In genomic region chr6:123316733-123317323, GRCh38 we compare ENCODE assay signal across 8 cellular contexts.
DNase-seq lines count a peak whose midpoint lies in the region; ATAC-seq and TF ChIP-seq lines count a peak whose summit lies in the region.

No MANE protein-coding gene starts in this region.

- TF ChIP-seq CTCF in AG10803 (conservative IDR thresholded peaks at IDR 0.05; ENCODE audit: low read length) (peak; percentile 54), HEK293 (tag by site-specific recombination; IDR thresholded peaks at IDR 0.05) (no peak)

- no peaks in the 10 kb centered on the region for H3K36me3 Mint-ChIP-seq in T-helper 2 cell treated with Interferon-gamma antibody and Interleukin-4, amounts not matched to agents 5 μg/mL and 100 μg/mL, for 36 hours (ENCODE audit: low read depth)

- H3K9me3 ChIP-seq in HEK293 (ENCODE audit: control insufficient read depth, insufficient read depth, low read depth, low read length): no peaks in the 10 kb centered on the region

- no peaks in the 10 kb centered on the region for H3K36me3 ChIP-seq in HEK293 (ENCODE audit: control insufficient read depth in 2 of 2, insufficient read depth in 1 of 2, low read length in 2 of 2)

- H3K4me3 ChIP-seq in AG10803 (ENCODE audit: low read length) (no peak overlapping the region), HEK293 (ENCODE audit: low read depth, low read length) (no peak overlapping the region)

- H3K4me1 Mint-ChIP-seq in T-helper 2 cell treated with Interferon-gamma antibody and Interleukin-4, amounts not matched to agents 5 μg/mL and 100 μg/mL, for 36 hours (ENCODE audit: low read depth): no peaks in the 10 kb centered on the region

- DNase-seq in AG10803 (ENCODE audit: low read depth) (peak; percentile 15), SK-MEL-5 (ENCODE audit: low read depth, low spot score) (peak; percentile 16), iris pigment epithelial cell (ENCODE audit: low read depth) (peak; percentile 10), HPDE6-E6E7 (ENCODE audit: extremely low spot score) (no peak)
- DNase-seq in T-helper 2 cell treated with Interferon-gamma antibody and Interleukin-4, amounts not matched to agents 5 μg/mL and 100 μg/mL, for 36 hours (ENCODE audit: low spot score): no peak
- DNase-seq in stimulated activated naive CD8-positive, alpha-beta T cell treated with anti-CD3 and anti-CD28 coated beads, Interleukin-15, Interleukin-2, amounts not matched to agents 100 U/mL and 50 U/mL, for 24 hours: no peak

- H3K27me3 Mint-ChIP-seq in T-helper 2 cell treated with Interferon-gamma antibody and Interleukin-4, amounts not matched to agents 5 μg/mL and 100 μg/mL, for 36 hours (ENCODE audit: low read depth): no peaks in the 10 kb centered on the region

- no peaks in the 10 kb centered on the region for H3K4me1 ChIP-seq in HEK293 (ENCODE audit: control insufficient read depth, insufficient read depth, low read length)

- no peak overlapping the region for H3K27ac ChIP-seq in HEK293 (ENCODE audit: extremely low read depth, low read depth, low read length)

- POLR2A ChIA-PET in HEK293 (lab: Yijun Ruan, JAX): no interaction called here

- in situ Hi-C loops in SK-MEL-5 (cut with HindIII; ENCODE audit: low pct_unique_long_range_greater_than_20kb, low sequenced_read_pairs): no loop called here

- no peaks in the 10 kb centered on the region for H3K9me3 Mint-ChIP-seq in T-helper 2 cell treated with Interferon-gamma antibody and Interleukin-4, amounts not matched to agents 5 μg/mL and 100 μg/mL, for 36 hours

- no peak overlapping the region for H3K4me3 Mint-ChIP-seq in T-helper 2 cell treated with Interferon-gamma antibody and Interleukin-4, amounts not matched to agents 5 μg/mL and 100 μg/mL, for 36 hours

- CTCF ChIA-PET in HEK293 (lab: Yijun Ruan, JAX): interaction anchor here (0.6 to 2.2 kb wide), 16 partner anchors 8 to 826 kb away, joined by 3 to 20 read pairs (median 3); no protein-coding TSS in a partner anchor

- ATAC-seq in GM19023 (IDR thresholded peaks at IDR 0.05; ENCODE audit: unreplicated experiment): no peak
- no peak for ATAC-seq in stimulated activated naive CD8-positive, alpha-beta T cell treated with anti-CD3 and anti-CD28 coated beads, Interleukin-15, Interleukin-2, amounts not matched to agents 100 U/mL and 50 U/mL, for 24 hours

- no peak overlapping the region for H3K27ac Mint-ChIP-seq in T-helper 2 cell treated with Interferon-gamma antibody and Interleukin-4, amounts not matched to agents 5 μg/mL and 100 μg/mL, for 36 hours

TF ChIP-seq in HEK293, 187 proteins besides CTCF, POLR2A, EP300 and RAD21:
- TF ChIP-seq ZNF654 (tag by site-specific recombination; IDR thresholded peaks at IDR 0.05; ENCODE audit: low read depth) (peak; percentile 66), ZNF169 (tag by site-specific recombination; IDR thresholded peaks at IDR 0.05) (no peak), KLF16 (tag by site-specific recombination; IDR thresholded peaks at IDR 0.05) (no peak)

Comparison
In these comparisons a context has a peak if more than half of its experiments do, and no peak if none do; other contexts are left out.
1. DNase-seq: peak in AG10803 (single experiment), SK-MEL-5 (single experiment) and iris pigment epithelial cell (single experiment); none in HPDE6-E6E7 (single experiment), T-helper 2 cell treated with Interferon-gamma antibody and Interleukin-4, amounts not matched to agents 5 μg/mL and 100 μg/mL, for 36 hours (single experiment) and stimulated activated naive CD8-positive, alpha-beta T cell treated with anti-CD3 and anti-CD28 coated beads, Interleukin-15, Interleukin-2, amounts not matched to agents 100 U/mL and 50 U/mL, for 24 hours (single experiment).